26 cellular contexts compared by ENCODE assay signal in the genomic region with DNA sequence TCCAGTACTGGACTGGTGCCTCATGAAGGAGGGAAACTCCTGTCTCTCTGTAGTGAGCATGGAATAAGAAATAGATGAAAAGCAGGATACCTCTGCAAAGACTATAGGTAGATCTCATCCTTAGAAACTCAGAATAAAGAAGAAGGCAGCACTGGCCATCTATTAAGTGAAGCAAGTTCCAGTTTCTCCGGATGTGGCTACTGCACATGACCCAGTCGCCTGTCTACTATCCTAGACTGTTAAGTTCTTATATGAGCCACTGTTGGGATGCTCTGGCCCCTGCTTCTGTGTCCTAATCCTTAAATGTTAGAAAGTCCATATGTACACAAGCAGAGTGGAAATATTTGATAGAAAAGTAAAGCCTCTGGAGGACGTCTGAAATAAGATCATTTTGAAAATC. TPM values are rescaled to one million over a fixed set of nuclear protein-coding genes. Genes with fewer than 3 reads are reported as not detected.
DNase-seq lines count a peak whose midpoint lies in the region; ATAC-seq lines count a peak whose summit lies in the region.
"Had no signal": no experiment of that assay in that cellular context is flagged by ENCODE, and none has a peak within 500 bp of the region (broad histone marks: within the 10 kb centered on the region; RNA-seq: fewer than 3 reads in every experiment).

No MANE protein-coding gene starts in this region.

- CTCF ChIA-PET in CD4-positive, alpha-beta memory T cell (lab: Charles Lee; ENCODE audit: partially characterized antibody), result interaction anchor here (0.6 to 3.8 kb wide), 10 partner anchors 11 to 58 kb away, joined by 3 to 33 read pairs (median 4); no protein-coding TSS in a partner anchor

- H3K27ac ChIP-seq in CD4-positive, alpha-beta memory T cell (ENCODE audit: low read depth, low read length), result peak overlapping the region; percentile 30
- peak overlapping the region; percentile 1 for H3K27ac ChIP-seq in effector memory CD4-positive, alpha-beta T cell (ENCODE audit: insufficient read depth, low read length, poor library complexity, severe bottlenecking)
- H3K27ac ChIP-seq: 22Rv1, gastroesophageal sphincter had no signal

- no peaks in the 10 kb centered on the region for H3K27me3 Mint-ChIP-seq in CD4-positive, alpha-beta memory T cell
- H3K27me3 Mint-ChIP-seq in T-helper 2 cell treated with Interferon-gamma antibody and Interleukin-4, amounts not matched to agents 5 μg/mL and 100 μg/mL, for 36 hours (ENCODE audit: low read depth), result no peaks in the 10 kb centered on the region

- no peaks in the 10 kb centered on the region for H3K36me3 ChIP-seq in CD4-positive, alpha-beta memory T cell (ENCODE audit: insufficient read depth, low read length)
- peaks cover 12% of the 10 kb centered on the region for H3K36me3 ChIP-seq in effector memory CD4-positive, alpha-beta T cell (ENCODE audit: control insufficient read depth, insufficient read depth, low read length)
- H3K36me3 ChIP-seq: gastroesophageal sphincter, spleen had no signal

- peak overlapping the region; percentile 79 to 95 (median 90) for H3K4me3 Mint-ChIP-seq in CD4-positive, alpha-beta memory T cell
- peak overlapping the region; percentile 71 for H3K4me3 Mint-ChIP-seq in T-helper 2 cell treated with Interferon-gamma antibody and Interleukin-4, amounts not matched to agents 5 μg/mL and 100 μg/mL, for 36 hours

- H3K4me1 ChIP-seq in CD4-positive, alpha-beta memory T cell (ENCODE audit: insufficient read depth, low read length), result peaks cover 58% of the 10 kb centered on the region
- H3K4me1 ChIP-seq in effector memory CD4-positive, alpha-beta T cell (ENCODE audit: control insufficient read depth, insufficient read depth, low read length, poor library complexity, severe bottlenecking), result peaks cover 43% of the 10 kb centered on the region
- H3K4me1 ChIP-seq: Caco-2, gastroesophageal sphincter had no signal

- no peaks in the 10 kb centered on the region for H3K27me3 ChIP-seq in CD4-positive, alpha-beta memory T cell (ENCODE audit: insufficient read depth, low read length)
- H3K27me3 ChIP-seq in effector memory CD4-positive, alpha-beta T cell (replicated peaks; ENCODE audit: control insufficient read depth, insufficient read depth, low read length, poor library complexity, severe bottlenecking), result no peaks in the 10 kb centered on the region
- H3K27me3 ChIP-seq: spleen had no signal

- ATAC-seq in HG03175 (IDR thresholded peaks at IDR 0.05; ENCODE audit: unreplicated experiment), result no peak
- ATAC-seq: gastroesophageal sphincter had no signal

- intact Hi-C loops in CD4-positive, alpha-beta memory T cell (cut with micrococcal nuclease), result loop anchor here (5.0 kb wide), 1 partner anchor 34 kb away; no protein-coding TSS in a partner anchor

- DNase-seq in NK-92 treated with Interleukin-12 subunit alpha and Interleukin-12 subunit beta, amount 100 ng/mL, for 24 hours (lab: John Stamatoyannopoulos, UW), result peak; percentile 44
- no peak for DNase-seq in NK-92 (lab: John Stamatoyannopoulos, UW; ENCODE audit: unreplicated experiment)
- no peak for DNase-seq in CD4-positive, alpha-beta memory T cell
- DNase-seq in T-helper 2 cell treated with Interferon-gamma antibody and Interleukin-4, amounts not matched to agents 5 μg/mL and 100 μg/mL, for 36 hours (ENCODE audit: low spot score), result no peak
- DNase-seq in effector memory CD4-positive, alpha-beta T cell, result no peak
- no peak for DNase-seq in A172 (ENCODE audit: low spot score)
- no peak for DNase-seq in HUDEP-2 (lab: John Stamatoyannopoulos, UW; ENCODE audit: unreplicated experiment in 76 of 76)
- DNase-seq: activated CD8-positive, alpha-beta memory T cell treated with anti-CD3 and anti-CD28 coated beads for 24 hours; activated gamma-delta T cell; AML-193; Caco-2; cerebellar nuclear complex; erythroblast; H7; NCI-H1092 treated with DMSO at 0.1 percent for 48 hours; NCI-H2081; NCI-H446 treated with DMSO at 0.1 percent for 48 hours; retina; spleen; stimulated activated CD4-positive, alpha-beta T cell treated with anti-CD3 and anti-CD28 coated beads, Interleukin-4, amount 100 ng/mL, for 24 hours had no signal

- peak overlapping the region; percentile 29 to 96 (median 82) for H3K27ac Mint-ChIP-seq in CD4-positive, alpha-beta memory T cell
- H3K27ac Mint-ChIP-seq in T-helper 2 cell treated with Interferon-gamma antibody and Interleukin-4, amounts not matched to agents 5 μg/mL and 100 μg/mL, for 36 hours, result peak overlapping the region; percentile 21

- no peaks in the 10 kb centered on the region for H3K9me3 Mint-ChIP-seq in CD4-positive, alpha-beta memory T cell
- peaks cover 6% of the 10 kb centered on the region for H3K9me3 Mint-ChIP-seq in T-helper 2 cell treated with Interferon-gamma antibody and Interleukin-4, amounts not matched to agents 5 μg/mL and 100 μg/mL, for 36 hours

- POLR2A ChIA-PET in CD4-positive, alpha-beta memory T cell (lab: Charles Lee; ENCODE audit: partially characterized antibody), result interaction anchor here (0.8 to 5.5 kb wide), 8 partner anchors 10 to 58 kb away, joined by 3 to 57 read pairs (median 8); no protein-coding TSS in a partner anchor

- H3K9me3 ChIP-seq in CD4-positive, alpha-beta memory T cell (ENCODE audit: control insufficient read depth in 1 of 2, low read length in 2 of 2), result no peaks in the 10 kb centered on the region
- H3K9me3 ChIP-seq in effector memory CD4-positive, alpha-beta T cell (ENCODE audit: control insufficient read depth, low read length), result no peaks in the 10 kb centered on the region
- H3K9me3 ChIP-seq: Caco-2, gastroesophageal sphincter, spleen had no signal

- H3K4me3 ChIP-seq in CD4-positive, alpha-beta memory T cell (ENCODE audit: low read length in 2 of 2), result peak overlapping the region in 1 of 2 donors; percentile 3
- H3K4me3 ChIP-seq in effector memory CD4-positive, alpha-beta T cell (ENCODE audit: insufficient read depth, low read depth, low read length, poor library complexity, severe bottlenecking), result no peak overlapping the region
- H3K4me3 ChIP-seq: gastroesophageal sphincter, lung had no signal

- H3K4me1 Mint-ChIP-seq in CD4-positive, alpha-beta memory T cell, result peaks cover 55 to 79% (median 64%) of the 10 kb centered on the region in 4 donors
- H3K4me1 Mint-ChIP-seq in T-helper 2 cell treated with Interferon-gamma antibody and Interleukin-4, amounts not matched to agents 5 μg/mL and 100 μg/mL, for 36 hours (ENCODE audit: low read depth), result peaks cover 61% of the 10 kb centered on the region

- peaks cover 22 to 31% of the 10 kb centered on the region in 2 donors for H3K36me3 Mint-ChIP-seq in CD4-positive, alpha-beta memory T cell
- peaks cover 19% of the 10 kb centered on the region for H3K36me3 Mint-ChIP-seq in T-helper 2 cell treated with Interferon-gamma antibody and Interleukin-4, amounts not matched to agents 5 μg/mL and 100 μg/mL, for 36 hours (ENCODE audit: low read depth)

RNA-seq across cellular contexts. Expression of a gene that starts 2.2 kb away (rescaled TPM):
- 1 to 10 TPM; 4.3 to 4.9 TPM for total RNA-seq in CD4-positive, alpha-beta memory T cell
- polyA plus RNA-seq in CD4-positive, alpha-beta memory T cell, result 1 to 10 TPM in 1 of 2 donors, under 1 TPM in 1; 0.81 to 2.5 TPM
- total RNA-seq in A172 (2014; rRNA removed; shearing (Covaris generic)), result not detected in 2 replicates
- total RNA-seq: astrocyte, Caco-2, gastroesophageal sphincter, H7, osteoblast had no signal
